Comparison of ENCODE assay signal across 8 cellular contexts in genomic region chr11:134275534-134276395, GRCh38. TPM values are rescaled to one million over a fixed set of nuclear protein-coding genes. Genes with fewer than 3 reads are reported as not detected.
DNase-seq lines count a peak whose midpoint lies in the region; FAIRE-seq and TF ChIP-seq lines count a peak whose summit lies in the region.

A gene with protein sequence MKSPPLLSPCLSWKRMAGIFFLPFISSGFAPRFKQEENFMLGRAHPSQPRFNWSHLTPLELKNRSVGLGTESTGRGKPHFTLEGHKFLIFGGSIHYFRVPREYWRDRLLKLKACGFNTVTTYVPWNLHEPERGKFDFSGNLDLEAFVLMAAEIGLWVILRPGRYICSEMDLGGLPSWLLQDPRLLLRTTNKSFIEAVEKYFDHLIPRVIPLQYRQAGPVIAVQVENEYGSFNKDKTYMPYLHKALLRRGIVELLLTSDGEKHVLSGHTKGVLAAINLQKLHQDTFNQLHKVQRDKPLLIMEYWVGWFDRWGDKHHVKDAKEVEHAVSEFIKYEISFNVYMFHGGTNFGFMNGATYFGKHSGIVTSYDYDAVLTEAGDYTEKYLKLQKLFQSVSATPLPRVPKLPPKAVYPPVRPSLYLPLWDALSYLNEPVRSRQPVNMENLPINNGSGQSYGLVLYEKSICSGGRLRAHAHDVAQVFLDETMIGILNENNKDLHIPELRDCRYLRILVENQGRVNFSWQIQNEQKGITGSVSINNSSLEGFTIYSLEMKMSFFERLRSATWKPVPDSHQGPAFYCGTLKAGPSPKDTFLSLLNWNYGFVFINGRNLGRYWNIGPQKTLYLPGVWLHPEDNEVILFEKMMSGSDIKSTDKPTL (plus strand): TSS chr11:134276379. CDS start chr11:134276741, 362 bp downstream.

- H3K4me1 ChIP-seq in osteoblast (ENCODE audit: insufficient read depth, low read length) = no peaks in the 10 kb centered on the region
- peaks cover 9 to 22% of the 10 kb centered on the region in 2 donors for H3K4me1 ChIP-seq in thyroid gland

- no peak for TF ChIP-seq POLR2A in thyroid gland (IDR thresholded peaks at IDR 0.05)

- peak within 1 kb of the TSS; percentile 18 for H3K4me2 ChIP-seq in osteoblast (ENCODE audit: insufficient read depth, low read length)

- H2AFZ ChIP-seq in osteoblast (ENCODE audit: low read length) = peak within 1 kb of the TSS; percentile 35

- intact Hi-C loops in thyroid gland (cut with DNase I) = no loop called here

- H3K4me3 ChIP-seq in osteoblast (ENCODE audit: insufficient read depth, low read length) (peak within 1 kb of the TSS; percentile 37), thyroid gland (replicated peaks in 1 of 3) (peak within 1 kb of the TSS in 1 of 3 donors; percentile 34)

- no peaks in the 10 kb centered on the region for H4K20me1 ChIP-seq in osteoblast (ENCODE audit: insufficient read depth, low read length)

- DNase-seq in DMS114 treated with DMSO at 0.1 percent for 48 hours (lab: John Stamatoyannopoulos, UW; ENCODE audit: unreplicated experiment) (peak; percentile 4), H4 (ENCODE audit: low spot score) (peak; percentile 31), NCI-H345 (lab: John Stamatoyannopoulos, UW) (peak; percentile 66), frontal cortex (ENCODE audit: low spot score in 2 of 2) (peak; percentile 48 to 70), osteoblast (ENCODE audit: insufficient read length, low spot score, missing footprints) (peak; percentile 85), thyroid gland (peak; percentile 39 to 47), D721Med (ENCODE audit: insufficient read length, low spot score) (no peak)
- peak; percentile 62 to 67 for DNase-seq in activated T-helper 1 cell treated with anti-CD3 and anti-CD28 coated beads, Interleukin-2, amount 50 U/mL, for 16 hours (ENCODE audit: low read depth in 1 of 2, low spot score in 1 of 2)

- H3K9me3 ChIP-seq in osteoblast (ENCODE audit: low read depth, low read length) (peaks cover 2% of the 10 kb centered on the region), thyroid gland (no peaks in the 10 kb centered on the region)

- H3K27ac ChIP-seq in osteoblast (ENCODE audit: low read depth, low read length) = no peak within 1 kb of the TSS
- no peak within 1 kb of the TSS for H3K27ac ChIP-seq in thyroid gland

- WGBS in thyroid gland, 2 donors = 4 to 6% methylated on average over 47 to 48 of the region's 68 CpGs

- H3K36me3 ChIP-seq in osteoblast (ENCODE audit: insufficient read depth, low read length) (no peaks in the 10 kb centered on the region), thyroid gland (no peaks in the 10 kb centered on the region)

- no peaks in the 10 kb centered on the region for H3K79me2 ChIP-seq in osteoblast (ENCODE audit: insufficient read depth, low read length)

- no peak for FAIRE-seq in frontal cortex (lab: Jason Lieb, UNC)
- FAIRE-seq in D721Med (lab: Jason Lieb, UNC) = no peak

- H3K27me3 ChIP-seq in osteoblast (ENCODE audit: insufficient read depth, low read length) (peaks cover 69% of the 10 kb centered on the region), thyroid gland (peaks cover 16% of the 10 kb centered on the region)

- TF ChIP-seq CTCF in osteoblast (IDR thresholded peaks at IDR 0.05; ENCODE audit: extremely low read depth, low read depth, low read length) = no peak
- peak in 2 of 6 experiments; percentile 13 to 35 for TF ChIP-seq CTCF in thyroid gland (IDR thresholded peaks at IDR 0.05)
- TF ChIP-seq CTCF in D721Med (IDR thresholded peaks at IDR 0.05; ENCODE audit: insufficient read depth, missing control alignments) = no peak

RNA-seq across cellular contexts. Expression of the gene that starts here (rescaled TPM):
- total RNA-seq in H4 (2014; rRNA removed; shearing (Covaris generic)) = 1.6 and 1.7 TPM in 2 replicates
- total RNA-seq in frontal cortex (0.41 TPM), osteoblast (not detected in 2 replicates), thyroid gland (1 to 10 TPM in 2 of 4 donors, under 1 TPM in 2; 0.63 to 2.0 (median 0.94) TPM)

Comparison
In these comparisons a context has a peak if more than half of its experiments do, and no peak if none do; other contexts are left out.
1. Peak in DNase-seq in frontal cortex; RNA of the gene not detected or under 1 TPM.
2. Peak in DNase-seq, H3K4me3 ChIP-seq and H3K4me2 ChIP-seq in osteoblast; RNA of the gene not detected or under 1 TPM.